1 cellular context compared by ENCODE assay signal in the genomic region with DNA sequence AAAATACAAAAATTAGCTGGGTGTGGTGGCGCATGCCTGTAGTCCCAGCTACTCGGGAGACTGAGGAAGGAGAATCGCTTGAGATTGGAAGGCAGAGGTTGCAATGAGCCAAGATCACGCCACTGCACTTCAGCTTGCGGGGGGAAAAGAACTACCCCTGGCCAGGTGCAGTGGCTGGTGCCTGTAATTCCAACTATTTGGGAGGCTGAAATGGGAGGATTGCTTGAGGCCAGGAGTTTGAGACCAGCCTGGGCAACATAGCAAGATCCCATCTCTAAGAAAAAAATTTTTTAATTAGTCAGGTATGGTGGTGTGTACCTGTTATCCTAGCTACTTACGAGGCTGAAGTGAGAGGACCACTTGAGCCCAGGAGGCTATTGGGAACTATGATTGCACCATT. TPM values are rescaled to one million over a fixed set of nuclear protein-coding genes. Genes with fewer than 3 reads are reported as not detected.
"Had no signal": no experiment of that assay in that cellular context is flagged by ENCODE, and none has a peak within 500 bp of the region (broad histone marks: within the 10 kb centered on the region; RNA-seq: fewer than 3 reads in every experiment).

No MANE protein-coding gene starts in this region.

RNA-seq across cellular contexts. Expression of a gene that starts 59.7 kb away (rescaled TPM):
- total RNA-seq: adrenal gland had no signal
